26 cellular contexts compared by ENCODE assay signal in genomic region chr10:130105724-130106123, GRCh38. TPM values are rescaled to one million over a fixed set of nuclear protein-coding genes. Genes with fewer than 3 reads are reported as not detected.
A peak's percentile ranks its signal among the peaks of the same experiment; 100 is the strongest.
DNase-seq lines count a peak whose midpoint lies in the region; ATAC-seq and TF ChIP-seq lines count a peak whose summit lies in the region.
"Had no signal": no experiment of that assay in that cellular context is flagged by ENCODE, and none has a peak within 500 bp of the region (broad histone marks: within the 10 kb centered on the region; RNA-seq: fewer than 3 reads in every experiment).

No MANE protein-coding gene starts in this region.

- H3K36me3 ChIP-seq in smooth muscle cell (ENCODE audit: low read depth) (no peaks in the 10 kb centered on the region), GM23248 (ENCODE audit: low read depth) (no peaks in the 10 kb centered on the region)
- H3K36me3 ChIP-seq: MG63, ovary, right atrium auricular region had no signal

- H3K27ac ChIP-seq in smooth muscle cell (ENCODE audit: low read depth) (no peak overlapping the region), GM23248 (no peak overlapping the region)
- H3K27ac ChIP-seq: 22Rv1, ovary, right atrium auricular region had no signal

- H3K9me3 Mint-ChIP-seq in activated CD4-positive, alpha-beta T cell treated with anti-CD3 and anti-CD28 coated beads for 36 hours (ENCODE audit: low read depth), result no peaks in the 10 kb centered on the region
- H3K9me3 Mint-ChIP-seq: activated T-helper 1 cell treated with anti-CD3 and anti-CD28 coated beads, Interleukin-12 subunit alpha, Interleukin-12 subunit beta, Interleukin-2, Interleukin-4 antibody, amounts not matched to agents 30 ng/mL and 10 ng/mL and 1 ng/mL, durations not matched to agents 14 hours and 24 hours and 36 hours; CD4-positive, alpha-beta T cell; memory B cell had no signal

- no peak overlapping the region for H3K4me3 Mint-ChIP-seq in activated CD4-positive, alpha-beta T cell treated with anti-CD3 and anti-CD28 coated beads for 36 hours
- H3K4me3 Mint-ChIP-seq: activated T-helper 1 cell treated with anti-CD3 and anti-CD28 coated beads, Interleukin-12 subunit alpha, Interleukin-12 subunit beta, Interleukin-2, Interleukin-4 antibody, amounts not matched to agents 30 ng/mL and 10 ng/mL and 1 ng/mL, durations not matched to agents 14 hours and 24 hours and 36 hours; CD4-positive, alpha-beta T cell; memory B cell had no signal

- no peak for ATAC-seq in activated CD4-positive, alpha-beta T cell treated with anti-CD3 and anti-CD28 coated beads for 36 hours
- no peak for ATAC-seq in left ventricle myocardium superior
- ATAC-seq: K562; stimulated activated naive CD8-positive, alpha-beta T cell treated with anti-CD3 and anti-CD28 coated beads, Interleukin-15, Interleukin-2, amounts not matched to agents 100 U/mL and 50 U/mL, for 24 hours had no signal

- no peaks in the 10 kb centered on the region for H3K27me3 Mint-ChIP-seq in activated CD4-positive, alpha-beta T cell treated with anti-CD3 and anti-CD28 coated beads for 36 hours
- H3K27me3 Mint-ChIP-seq: CD4-positive, alpha-beta T cell; memory B cell had no signal

- H3F3A ChIP-seq in smooth muscle cell (ENCODE audit: low read depth) (peaks cover 5% of the 10 kb centered on the region), GM23248 (ENCODE audit: insufficient read depth) (no peaks in the 10 kb centered on the region)

- H3K27ac Mint-ChIP-seq in activated CD4-positive, alpha-beta T cell treated with anti-CD3 and anti-CD28 coated beads for 36 hours, result peak overlapping the region; percentile 59
- H3K27ac Mint-ChIP-seq: activated T-helper 1 cell treated with anti-CD3 and anti-CD28 coated beads, Interleukin-12 subunit alpha, Interleukin-12 subunit beta, Interleukin-2, Interleukin-4 antibody, amounts not matched to agents 30 ng/mL and 10 ng/mL and 1 ng/mL, durations not matched to agents 14 hours and 24 hours and 36 hours; memory B cell had no signal

- H3K9ac ChIP-seq in smooth muscle cell (ENCODE audit: low read depth) (no peak overlapping the region), GM23248 (no peak overlapping the region)
- H3K9ac ChIP-seq: SK-N-SH had no signal

- peak overlapping the region; percentile 78 for H3K4me2 ChIP-seq in smooth muscle cell
- H3K4me2 ChIP-seq in GM23248 (ENCODE audit: unreplicated experiment), result no peak overlapping the region
- H3K4me2 ChIP-seq: SK-N-SH had no signal

- CTCF ChIA-PET in activated CD4-positive, alpha-beta T cell treated with anti-CD3 and anti-CD28 coated beads for 36 hours (lab: Charles Lee), result no interaction called here

- H3K4me3 ChIP-seq in smooth muscle cell, result peak overlapping the region; percentile 14
- H3K4me3 ChIP-seq in GM23248, result no peak overlapping the region
- H3K4me3 ChIP-seq: K562, MG63, ovary, right atrium auricular region had no signal

- H4K20me1 ChIP-seq in smooth muscle cell (ENCODE audit: low read depth) (no peaks in the 10 kb centered on the region), GM23248 (ENCODE audit: insufficient read depth) (no peaks in the 10 kb centered on the region)

- POLR2A ChIA-PET in activated CD4-positive, alpha-beta T cell treated with anti-CD3 and anti-CD28 coated beads for 36 hours (lab: Charles Lee), result no interaction called here

- H3K4me1 Mint-ChIP-seq in activated CD4-positive, alpha-beta T cell treated with anti-CD3 and anti-CD28 coated beads for 36 hours, result peaks cover 33% of the 10 kb centered on the region

- peaks cover 7% of the 10 kb centered on the region for H3K4me1 ChIP-seq in smooth muscle cell (ENCODE audit: low read depth)
- H3K4me1 ChIP-seq in GM23248 (ENCODE audit: insufficient read depth), result peaks cover 6% of the 10 kb centered on the region

- no peaks in the 10 kb centered on the region for H3K9me3 ChIP-seq in smooth muscle cell (replicated peaks; ENCODE audit: low read depth)
- H3K9me3 ChIP-seq in GM23248 (ENCODE audit: low read depth), result no peaks in the 10 kb centered on the region
- H3K9me3 ChIP-seq: MG63, ovary, right atrium auricular region, SK-N-SH had no signal

- H3K27me3 ChIP-seq in smooth muscle cell (ENCODE audit: low read depth), result no peaks in the 10 kb centered on the region
- H3K27me3 ChIP-seq in GM23248 (replicated peaks; ENCODE audit: insufficient read depth), result no peaks in the 10 kb centered on the region
- H3K27me3 ChIP-seq: MG63, ovary, right atrium auricular region had no signal

- in situ Hi-C loops in GM23248 (cut with MboI), result no loop called here

- H3K79me2 ChIP-seq in smooth muscle cell (ENCODE audit: low read depth) (no peaks in the 10 kb centered on the region), GM23248 (ENCODE audit: insufficient read depth) (peaks cover 12% of the 10 kb centered on the region; the same call in 1 of the 2 replicates)

- DNase-seq in activated CD4-positive, alpha-beta T cell treated with anti-CD3 and anti-CD28 coated beads for 36 hours, result no peak
- no peak for DNase-seq in activated CD4-positive, alpha-beta T cell treated with anti-CD3 and anti-CD28 coated beads, Interleukin-2, amount 50 U/mL, for 1 hour
- DNase-seq in ecto neural progenitor cell (ENCODE audit: low spot score) (peak; percentile 76), iPS-NIHi7 (ENCODE audit: extremely low spot score) (peak; percentile 68), smooth muscle cell (lab: John Stamatoyannopoulos, UW; ENCODE audit: unreplicated experiment) (no peak), left ventricle myocardium superior (no peak), GM23248 (no peak)
- no peak for DNase-seq in stimulated activated CD4-positive, alpha-beta T cell treated with anti-CD3 and anti-CD28 coated beads, Interleukin-15, amount 100 ng/mL, for 24 hours
- DNase-seq: activated CD4-positive, alpha-beta T cell treated with anti-CD3 and anti-CD28 coated beads for 4 hours; activated naive CD4-positive, alpha-beta T cell treated with anti-CD3 and anti-CD28 coated beads, Interleukin-2, amount 50 U/mL, for 16 hours; CD4-positive, alpha-beta T cell; cerebellar nuclear complex; DMS 273 treated with DMSO at 0.1 percent for 48 hours; foreskin fibroblast; MG63; NCI-H1417 treated with DMSO at 0.1 percent for 48 hours; NCI-H446 treated with DMSO at 0.1 percent for 48 hours; OCI-M1; ovary; SK-N-SH; stimulated activated naive CD8-positive, alpha-beta T cell treated with anti-CD3 and anti-CD28 coated beads, Interleukin-15, Interleukin-2, amounts not matched to agents 100 U/mL and 50 U/mL, for 24 hours had no signal

- H3K36me3 Mint-ChIP-seq in activated CD4-positive, alpha-beta T cell treated with anti-CD3 and anti-CD28 coated beads for 36 hours (ENCODE audit: low read depth), result peaks cover 26% of the 10 kb centered on the region

- H3K9me2 ChIP-seq in GM23248 (ENCODE audit: insufficient read depth), result no peaks in the 10 kb centered on the region
- H3K9me2 ChIP-seq: SK-N-SH had no signal

- 18% methylated on average over 23 of the region's 24 CpGs for WGBS in smooth muscle cell (ENCODE audit: low lambda C conversion rate)
- WGBS in GM23248 (ENCODE audit: low coverage in 1 of 2, low lambda C conversion rate in 2 of 2, missing lambda C conversion rate in 2 of 2), 2 experiments, result 88 to 100% methylated on average over 7 to 24 of the region's 24 CpGs

- intact Hi-C loops in activated CD4-positive, alpha-beta T cell treated with anti-CD3 and anti-CD28 coated beads for 36 hours (cut with DNase I, micrococcal nuclease), result loop anchor here in 1 of 2 experiments (5.0 kb wide), 1 partner anchor 143 kb away; the partner anchor contains the start of gene EBF3
- intact Hi-C loops in left ventricle myocardium superior (cut with micrococcal nuclease), result no loop called here

- no peak for TF ChIP-seq CTCF in smooth muscle cell (IDR thresholded peaks at IDR 0.05; ENCODE audit: borderline replicate concordance, insufficient read depth, poor library complexity, severe bottlenecking)

- peak overlapping the region; percentile 17 for H2AFZ ChIP-seq in smooth muscle cell (ENCODE audit: low read depth)
- H2AFZ ChIP-seq in GM23248, result no peak overlapping the region

RNA-seq across cellular contexts. Expression of gene C10orf143, which starts 4.9 kb away (rescaled TPM):
- 1 to 10 TPM; 4.0 to 5.4 TPM for total RNA-seq in activated CD4-positive, alpha-beta T cell treated with anti-CD3 and anti-CD28 coated beads for 36 hours
- total RNA-seq in smooth muscle cell (not detected in 2 replicates), left ventricle myocardium superior (1.3 TPM)
- polyA plus RNA-seq in smooth muscle cell (2.0 and 3.4 TPM in 2 replicates), GM23248 (2016; fragmentation: Nextera tagmentation; extraction: Ambion mirVana) (4.2 and 5.4 TPM in 2 replicates)
- 0.76 TPM in 1 of 2 replicates, not detected in the other for total RNA-seq in GM23248 (2014; rRNA removed; shearing (Covaris generic))

RNA-seq across cellular contexts. Expression of gene GLRX3, which starts 30.5 kb away (rescaled TPM):
- total RNA-seq in activated CD4-positive, alpha-beta T cell treated with anti-CD3 and anti-CD28 coated beads for 36 hours, result 100 to 1,000 TPM; 117 to 123 TPM
- 101 and 125 TPM in 2 replicates for total RNA-seq in smooth muscle cell
- polyA plus RNA-seq in smooth muscle cell, result 127 and 132 TPM in 2 replicates
- 64.8 TPM for total RNA-seq in left ventricle myocardium superior
- 80.4 and 90.9 TPM in 2 replicates for total RNA-seq in GM23248 (2014; rRNA removed; shearing (Covaris generic))
- 133 and 149 TPM in 2 replicates for polyA plus RNA-seq in GM23248 (2016; fragmentation: Nextera tagmentation; extraction: Ambion mirVana)

Comparison
In these comparisons a context has a peak if more than half of its experiments do, and no peak if none do; other contexts are left out.
1. DNase-seq: peak in ecto neural progenitor cell (single experiment) and iPS-NIHi7 (single experiment); none in activated CD4-positive, alpha-beta T cell treated with anti-CD3 and anti-CD28 coated beads for 36 hours (single experiment), activated CD4-positive, alpha-beta T cell treated with anti-CD3 and anti-CD28 coated beads, Interleukin-2, amount 50 U/mL, for 1 hour (single experiment), smooth muscle cell (single experiment), stimulated activated CD4-positive, alpha-beta T cell treated with anti-CD3 and anti-CD28 coated beads, Interleukin-15, amount 100 ng/mL, for 24 hours (single experiment), left ventricle myocardium superior (single experiment) and GM23248 (single experiment).